1 cellular context compared by ENCODE assay signal in genomic region chr4:87999191-87999691, GRCh38. TPM values are rescaled to one million over a fixed set of nuclear protein-coding genes. Genes with fewer than 3 reads are reported as not detected.
"Had no signal": no experiment of that assay in that cellular context is flagged by ENCODE, and none has a peak within 500 bp of the region (broad histone marks: within the 10 kb centered on the region; RNA-seq: fewer than 3 reads in every experiment).

No MANE protein-coding gene starts in this region.

RNA-seq across cellular contexts. Expression of gene SPP1, which starts 23.7 kb away (rescaled TPM):
- total RNA-seq: PC-3 had no signal
